In genomic region chr17:42744283-42744805, GRCh38 we compare ENCODE assay signal across 1 cellular context.
TF ChIP-seq lines count a peak whose summit lies in the region.

No MANE protein-coding gene starts in this region.

TF ChIP-seq in GM12878, 131 proteins besides CTCF, POLR2A, EP300 and RAD21 (continued from another document):
- TF ChIP-seq ZNF687 (IDR thresholded peaks at IDR 0.05) (0 out of 2 replicates have a peak, but pooled peaks have one; percentile 11), NFXL1 (IDR thresholded peaks at IDR 0.05; ENCODE audit: borderline replicate concordance) (no peak), ELK1 (IDR thresholded peaks at IDR 0.05; ENCODE audit: low read depth, low read length) (no peak), SMARCA5 (IDR thresholded peaks at IDR 0.05) (no peak), ZNF207 (IDR thresholded peaks at IDR 0.05; ENCODE audit: borderline replicate concordance) (no peak), IRF5 (IDR thresholded peaks at IDR 0.05; ENCODE audit: borderline replicate concordance) (no peak), ZBTB40 (IDR thresholded peaks at IDR 0.05; ENCODE audit: borderline replicate concordance) (peak; percentile 4; the same call in 1 of the 2 replicates), ZZZ3 (IDR thresholded peaks at IDR 0.05; ENCODE audit: control insufficient read depth, insufficient read length, low read depth) (no peak), POU2F2 (IDR thresholded peaks at IDR 0.05; ENCODE audit: borderline replicate concordance, low read depth, low read length) (no peak), ETV6 (conservative IDR thresholded peaks at IDR 0.05 in 1 of 2, IDR thresholded peaks at IDR 0.05 in 1 of 2; ENCODE audit: borderline replicate concordance in 1 of 2, low read depth in 1 of 2) (no peak), SP1 (IDR thresholded peaks at IDR 0.05; ENCODE audit: low read depth, low read length) (no peak), TAF1 (IDR thresholded peaks at IDR 0.05; ENCODE audit: borderline replicate concordance, low read depth, low read length) (no peak), EGR1 (IDR thresholded peaks at IDR 0.05; ENCODE audit: borderline replicate concordance in 1 of 2, low read depth in 2 of 2, low read length in 2 of 2) (peak in 1 of 2 experiments; percentile 68; a peak in 1 of 3 replicates), EED (IDR thresholded peaks at IDR 0.05; ENCODE audit: low read depth) (no peak), NKRF (conservative IDR thresholded peaks at IDR 0.05) (no peak), PBX3 (IDR thresholded peaks at IDR 0.05; ENCODE audit: insufficient replicate concordance, low read depth, low read length) (no peak), MXI1 (IDR thresholded peaks at IDR 0.05; ENCODE audit: low read depth, low read length) (peak; percentile 41; the same call in 1 of the 2 replicates), SRF (IDR thresholded peaks at IDR 0.05; ENCODE audit: low read depth in 2 of 2, low read length in 2 of 2) (no peak), ZNF24 (IDR thresholded peaks at IDR 0.05) (no peak)
